ENCODE assay signal across 7 cellular contexts in the genomic region with DNA sequence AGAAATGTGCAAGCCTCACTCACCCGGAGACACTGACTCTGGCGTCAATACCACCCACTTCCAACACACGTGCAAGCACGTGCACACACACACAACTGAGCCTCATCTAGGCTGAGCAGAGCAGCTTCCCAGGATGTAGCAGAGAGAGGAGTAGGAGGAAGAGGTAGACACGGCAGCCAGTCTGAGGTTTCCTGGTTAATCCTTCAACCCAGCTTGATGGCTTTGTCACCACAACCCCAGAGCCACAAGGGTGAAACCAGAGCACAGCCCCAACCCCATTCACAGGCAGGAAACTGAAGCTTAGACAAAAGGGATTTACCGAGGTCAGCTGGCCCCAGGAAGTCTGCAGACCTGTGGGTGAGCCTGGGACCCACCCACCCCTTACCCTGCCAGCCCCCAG.
DNase-seq lines count a peak whose midpoint lies in the region; ATAC-seq, FAIRE-seq and TF ChIP-seq lines count a peak whose summit lies in the region.
"Not testable (repeated sequence)": the region's sequence is repeated elsewhere in the genome, so short reads cannot be mapped to it uniquely, and the experiment has no call there.

No MANE protein-coding gene starts in this region.

- WGBS in A549 (ENCODE audit: missing lambda C conversion rate) = 77% methylated on average over 3 of the region's 6 CpGs

- FAIRE-seq in A549 (lab: Jason Lieb, UNC) = not testable (repeated sequence)

- not testable (repeated sequence) for H3K9me2 ChIP-seq in MM.1S (replicated peaks; ENCODE audit: insufficient read depth, low read length)

- not testable (repeated sequence) for TF ChIP-seq RAD21 in A549 (conservative IDR thresholded peaks at IDR 0.05 in 1 of 2, IDR thresholded peaks at IDR 0.05 in 1 of 2)

- not testable (repeated sequence) for DNase-seq in A549 (ENCODE audit: low read depth in 1 of 2, low spot score in 1 of 2); activated CD8-positive, alpha-beta memory T cell treated with anti-CD3 and anti-CD28 coated beads, Interleukin-2, amount 10 ng/mL, durations not matched to agents 7 days and 5 days; natural killer cell
- DNase-seq in MM.1S (peak; percentile 18), SW480 (ENCODE audit: low spot score) (peak; percentile 25), glomerular visceral epithelial cell (ENCODE audit: extremely low spot score) (peak; percentile 59)

- H3K4me3 ChIP-seq in A549; MM.1S (ENCODE audit: low read length): not testable (repeated sequence)

- not testable (repeated sequence) for TF ChIP-seq CTCF in A549 (IDR thresholded peaks at IDR 0.05); MM.1S (IDR thresholded peaks at IDR 0.05; ENCODE audit: low read length); natural killer cell (IDR thresholded peaks at IDR 0.05)

- H3K27me3 Mint-ChIP-seq in activated CD8-positive, alpha-beta memory T cell treated with anti-CD3 and anti-CD28 coated beads, Interleukin-2, amount 10 ng/mL, durations not matched to agents 7 days and 5 days; natural killer cell (ENCODE audit: low read depth in 2 of 2): not testable (repeated sequence)

- not testable (repeated sequence) for H3K4me1 Mint-ChIP-seq in activated CD8-positive, alpha-beta memory T cell treated with anti-CD3 and anti-CD28 coated beads, Interleukin-2, amount 10 ng/mL, durations not matched to agents 7 days and 5 days; natural killer cell

- peak overlapping the region; percentile 50; the same call in 1 of the 3 replicates for H3K4me2 ChIP-seq in A549
- H3K4me2 ChIP-seq in MM.1S (ENCODE audit: low read depth, low read length) = not testable (repeated sequence)

- H3K27me3 ChIP-seq in MM.1S (replicated peaks; ENCODE audit: insufficient read depth, low read length) = not testable (repeated sequence)

- H3K27ac Mint-ChIP-seq in activated CD8-positive, alpha-beta memory T cell treated with anti-CD3 and anti-CD28 coated beads, Interleukin-2, amount 10 ng/mL, durations not matched to agents 7 days and 5 days; natural killer cell: not testable (repeated sequence)

- POLR2A ChIA-PET in A549 (lab: Yijun Ruan, JAX) = not testable (repeated sequence)

- H4K20me1 ChIP-seq in MM.1S (ENCODE audit: insufficient read depth, low read length) = not testable (repeated sequence)

- intact Hi-C loops in natural killer cell (cut with micrococcal nuclease) = not testable (repeated sequence)

- H3K36me3 ChIP-seq in MM.1S (replicated peaks; ENCODE audit: insufficient read depth, low read length) = not testable (repeated sequence)

- H3K4me3 Mint-ChIP-seq in activated CD8-positive, alpha-beta memory T cell treated with anti-CD3 and anti-CD28 coated beads, Interleukin-2, amount 10 ng/mL, durations not matched to agents 7 days and 5 days; natural killer cell: not testable (repeated sequence)

- CTCF ChIA-PET in A549 (lab: Yijun Ruan, JAX); activated CD8-positive, alpha-beta memory T cell treated with anti-CD3 and anti-CD28 coated beads, Interleukin-2, amount 10 ng/mL, durations not matched to agents 7 days and 5 days (lab: Charles Lee): not testable (repeated sequence)

- H3K36me3 Mint-ChIP-seq in activated CD8-positive, alpha-beta memory T cell treated with anti-CD3 and anti-CD28 coated beads, Interleukin-2, amount 10 ng/mL, durations not matched to agents 7 days and 5 days; natural killer cell: not testable (repeated sequence)

- not testable (repeated sequence) for H3F3A ChIP-seq in MM.1S (ENCODE audit: insufficient read depth, low read length)

- not testable (repeated sequence) for H3K9me3 Mint-ChIP-seq in activated CD8-positive, alpha-beta memory T cell treated with anti-CD3 and anti-CD28 coated beads, Interleukin-2, amount 10 ng/mL, durations not matched to agents 7 days and 5 days (ENCODE audit: low read depth); natural killer cell

- not testable (repeated sequence) for H3K4me1 ChIP-seq in A549; MM.1S (ENCODE audit: low read length)

- not testable (repeated sequence) for H2AFZ ChIP-seq in MM.1S (ENCODE audit: low read length)

- not testable (repeated sequence) for H3K79me2 ChIP-seq in MM.1S (ENCODE audit: low read length)

- H3K9me3 ChIP-seq in A549; MM.1S (replicated peaks; ENCODE audit: insufficient read depth, low read length): not testable (repeated sequence)

- not testable (repeated sequence) for TF ChIP-seq POLR2A in A549 (IDR thresholded peaks at IDR 0.05; ENCODE audit: low read length)

- peak overlapping the region in 1 of 2 experiments; percentile 77; a peak in 2 of 6 replicates for H3K27ac ChIP-seq in A549
- H3K27ac ChIP-seq in MM.1S (ENCODE audit: low read length) = peak overlapping the region; percentile 31; the same call in 1 of the 2 replicates

- not testable (repeated sequence) for TF ChIP-seq EP300 in A549 (IDR thresholded peaks at IDR 0.05)

- not testable (repeated sequence) for ATAC-seq in A549
- ATAC-seq in HG02678 (IDR thresholded peaks at IDR 0.05; ENCODE audit: unreplicated experiment) (peak; percentile 48), natural killer cell (peak in 2 of 3 donors; percentile 18 to 66)
- ATAC-seq in activated CD8-positive, alpha-beta memory T cell treated with anti-CD3 and anti-CD28 coated beads, Interleukin-2, amount 10 ng/mL, durations not matched to agents 7 days and 5 days = peak; percentile 20

- not testable (repeated sequence) for H3K9ac ChIP-seq in MM.1S (ENCODE audit: low read length)
